Comparison of ENCODE assay signal across 40 cellular contexts in genomic region chr13:38759390-38759789, GRCh38.
"Had no signal": no experiment of that assay in that cellular context is flagged by ENCODE, and none has a peak within 500 bp of the region (broad histone marks: within the 10 kb centered on the region; RNA-seq: fewer than 3 reads in every experiment).

No MANE protein-coding gene starts in this region.

- H3K36me3 Mint-ChIP-seq: activated CD4-positive, alpha-beta memory T cell treated with anti-CD3 and anti-CD28 coated beads for 36 hours; activated naive CD4-positive, alpha-beta T cell treated with anti-CD3 and anti-CD28 coated beads, Interleukin-2, amount 10 ng/mL, durations not matched to agents 7 days and 5 days; activated naive CD8-positive, alpha-beta T cell; brain had no signal

- H3K4me3 Mint-ChIP-seq: activated B cell treated with CpG ODN at 0.5 μM for 24 hours; activated CD4-positive, alpha-beta memory T cell treated with anti-CD3 and anti-CD28 coated beads for 36 hours; activated naive CD4-positive, alpha-beta T cell treated with anti-CD3 and anti-CD28 coated beads, Interleukin-2, amount 10 ng/mL, durations not matched to agents 7 days and 5 days; activated naive CD8-positive, alpha-beta T cell; activated naive CD8-positive, alpha-beta T cell treated with anti-CD3 and anti-CD28 coated beads, Interleukin-2, amount 50 U/mL, for 24 hours; activated T-cell treated with anti-CD3 and anti-CD28 coated beads, Interleukin-2, amount 50 U/mL, for 4 hours; activated T-helper 1 cell treated with anti-CD3 and anti-CD28 coated beads, Interleukin-12 subunit alpha, Interleukin-12 subunit beta, Interleukin-2, Interleukin-4 antibody, amounts not matched to agents 30 ng/mL and 10 ng/mL and 1 ng/mL, durations not matched to agents 14 hours and 24 hours and 36 hours; brain had no signal

- FAIRE-seq: bronchial epithelial cell, RCC 7860 had no signal

- DNase-seq: activated B cell treated with CpG ODN at 0.5 μM for 24 hours; activated CD4-positive, alpha-beta memory T cell treated with anti-CD3 and anti-CD28 coated beads for 36 hours; activated CD4-positive, alpha-beta T cell treated with anti-CD3 and anti-CD28 coated beads for 4 hours; activated CD4-positive, alpha-beta T cell treated with anti-CD3 and anti-CD28 coated beads, Interleukin-2, amount 50 U/mL, for 1 hour; activated CD4-positive, CD25-positive, alpha-beta regulatory T cell treated with anti-CD3 and anti-CD28 coated beads, Interleukin-2, amount 50 U/mL, for 72 hours; activated CD8-positive, alpha-beta memory T cell treated with anti-CD3 and anti-CD28 coated beads, Interleukin-2, amount 50 U/mL, for 4 hours; activated gamma-delta T cell treated with Interleukin-2 at 50 U/mL for 16 hours; activated naive CD4-positive, alpha-beta T cell treated with anti-CD3 and anti-CD28 coated beads, Interleukin-2, amount 10 ng/mL, durations not matched to agents 7 days and 5 days; activated naive CD8-positive, alpha-beta T cell treated with anti-CD3 and anti-CD28 coated beads, Interleukin-2, amount 50 U/mL, for 24 hours; activated T-cell treated with anti-CD3 and anti-CD28 coated beads for 4 hours; activated T-cell treated with anti-CD3 and anti-CD28 coated beads, Interleukin-2, amount 50 U/mL, for 4 hours; anterior cingulate cortex; caudate nucleus; Karpas-422; KBM-7; MM.1S; MV-4-11; NCI-H1092; NCI-H1417 treated with DMSO at 0.1 percent for 48 hours; NCI-H1694 treated with DMSO at 0.1 percent for 48 hours; NCI-H2029; NCI-H2171; NCI-H446; NCI-H510A treated with DMSO at 0.1 percent for 48 hours; NCI-H526 treated with DMSO at 0.1 percent for 48 hours; NK-92 treated with Interleukin-12 subunit alpha and Interleukin-12 subunit beta, amount 100 ng/mL, for 24 hours; PC-9; SIG-M5; SW 1271; T-helper 1 cell; T-helper 2 cell; T-helper 9 cell had no signal

- H3K27me3 Mint-ChIP-seq: activated B cell treated with CpG ODN at 0.5 μM for 24 hours; activated naive CD8-positive, alpha-beta T cell had no signal

- H3K27ac ChIP-seq: PC-9, RWPE1, VCaP had no signal

- H3K27ac Mint-ChIP-seq: activated B cell treated with CpG ODN at 0.5 μM for 24 hours; activated CD4-positive, alpha-beta memory T cell treated with anti-CD3 and anti-CD28 coated beads for 36 hours; activated naive CD4-positive, alpha-beta T cell treated with anti-CD3 and anti-CD28 coated beads, Interleukin-2, amount 10 ng/mL, durations not matched to agents 7 days and 5 days; activated naive CD8-positive, alpha-beta T cell; activated naive CD8-positive, alpha-beta T cell treated with anti-CD3 and anti-CD28 coated beads, Interleukin-2, amount 50 U/mL, for 24 hours; activated T-helper 1 cell treated with anti-CD3 and anti-CD28 coated beads, Interleukin-12 subunit alpha, Interleukin-12 subunit beta, Interleukin-2, Interleukin-4 antibody, amounts not matched to agents 30 ng/mL and 10 ng/mL and 1 ng/mL, durations not matched to agents 14 hours and 24 hours and 36 hours; brain had no signal

- H3K4me2 ChIP-seq: PC-9 had no signal

- H2AFZ ChIP-seq: PC-9 had no signal

- H3K4me1 Mint-ChIP-seq: activated B cell treated with CpG ODN at 0.5 μM for 24 hours; activated naive CD4-positive, alpha-beta T cell treated with anti-CD3 and anti-CD28 coated beads, Interleukin-2, amount 10 ng/mL, durations not matched to agents 7 days and 5 days; activated naive CD8-positive, alpha-beta T cell treated with anti-CD3 and anti-CD28 coated beads, Interleukin-2, amount 50 U/mL, for 24 hours had no signal

- ATAC-seq: activated naive CD8-positive, alpha-beta T cell treated with anti-CD3 and anti-CD28 coated beads, Interleukin-2, amount 50 U/mL, for 24 hours; activated T-cell treated with anti-CD3 and anti-CD28 coated beads, Interleukin-2, amount 50 U/mL, for 4 hours; Right ventricle myocardium inferior had no signal

- H3K9me3 Mint-ChIP-seq: activated B cell treated with CpG ODN at 0.5 μM for 24 hours; activated CD4-positive, alpha-beta memory T cell treated with anti-CD3 and anti-CD28 coated beads for 36 hours; activated naive CD4-positive, alpha-beta T cell treated with anti-CD3 and anti-CD28 coated beads, Interleukin-2, amount 10 ng/mL, durations not matched to agents 7 days and 5 days; activated naive CD8-positive, alpha-beta T cell treated with anti-CD3 and anti-CD28 coated beads, Interleukin-2, amount 50 U/mL, for 24 hours; activated T-cell treated with anti-CD3 and anti-CD28 coated beads, Interleukin-2, amount 50 U/mL, for 4 hours; activated T-helper 1 cell treated with anti-CD3 and anti-CD28 coated beads, Interleukin-12 subunit alpha, Interleukin-12 subunit beta, Interleukin-2, Interleukin-4 antibody, amounts not matched to agents 30 ng/mL and 10 ng/mL and 1 ng/mL, durations not matched to agents 14 hours and 24 hours and 36 hours; brain had no signal

- H3K4me3 ChIP-seq: PC-9 had no signal
